11 cellular contexts compared by ENCODE assay signal in the genomic region with DNA sequence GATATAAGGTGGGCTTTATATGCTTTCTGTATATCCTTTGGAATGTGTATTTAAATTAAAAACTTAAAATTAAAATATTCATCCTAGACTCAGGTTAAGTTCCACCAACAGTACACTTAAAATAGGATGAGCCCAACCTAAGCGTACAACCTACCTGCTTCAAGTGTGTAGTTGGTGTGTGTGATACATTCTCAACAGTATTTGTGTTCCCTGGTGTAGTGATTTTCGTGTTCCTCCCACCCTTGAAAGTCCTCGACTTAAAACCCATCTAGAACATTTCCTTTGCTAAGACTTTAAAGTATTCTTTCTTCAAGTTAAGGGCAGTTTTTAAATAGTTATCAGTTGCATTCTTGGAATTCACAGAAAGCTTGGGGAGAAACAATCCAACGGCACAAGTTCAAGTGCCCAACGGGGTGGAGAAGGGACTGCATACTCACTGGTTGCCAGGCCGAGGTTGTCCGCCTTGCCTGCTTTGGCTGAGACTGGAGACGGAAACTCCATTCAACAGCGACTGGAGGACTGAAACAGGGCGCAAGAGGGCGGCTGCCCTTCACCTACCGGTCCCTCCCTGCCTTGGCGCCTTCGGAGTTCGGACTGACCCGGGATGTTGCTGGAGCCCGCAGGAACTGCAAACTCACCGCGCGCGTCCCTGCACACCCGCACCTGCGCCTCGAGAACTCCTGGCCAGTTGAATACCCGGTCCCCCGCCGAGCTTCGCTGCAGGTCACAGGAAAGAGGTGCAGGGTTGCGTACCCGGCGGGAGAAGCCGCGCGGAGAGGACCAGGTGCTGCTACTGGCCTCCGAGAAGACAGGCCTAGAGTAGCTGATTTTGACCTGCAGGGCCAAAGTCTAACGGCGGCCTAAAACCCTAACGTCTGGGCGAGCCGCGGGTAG. TPM values are rescaled to one million over a fixed set of nuclear protein-coding genes. Genes with fewer than 3 reads are reported as not detected.
DNase-seq lines count a peak whose midpoint lies in the region; ATAC-seq and TF ChIP-seq lines count a peak whose summit lies in the region.
"Not testable (repeated sequence)": the region's sequence is repeated elsewhere in the genome, so short reads cannot be mapped to it uniquely, and the experiment has no call there.
"Had no signal": no experiment of that assay in that cellular context is flagged by ENCODE, and none has a peak within 500 bp of the region (broad histone marks: within the 10 kb centered on the region; RNA-seq: fewer than 3 reads in every experiment).

No MANE protein-coding gene starts in this region.

- H3K4me2 ChIP-seq in smooth muscle cell = peak overlapping the region; percentile 40

- TF ChIP-seq CTCF in activated CD8-positive, alpha-beta T cell treated with anti-CD3 and anti-CD28 coated beads for 36 hours (IDR thresholded peaks at IDR 0.05); colonic mucosa (IDR thresholded peaks at IDR 0.05); natural killer cell (IDR thresholded peaks at IDR 0.05); smooth muscle cell (IDR thresholded peaks at IDR 0.05; ENCODE audit: borderline replicate concordance, insufficient read depth, poor library complexity, severe bottlenecking): not testable (repeated sequence)

- not testable (repeated sequence) for H3K27ac Mint-ChIP-seq in activated CD8-positive, alpha-beta T cell treated with anti-CD3 and anti-CD28 coated beads for 36 hours; natural killer cell

- H3K4me1 ChIP-seq in colonic mucosa; smooth muscle cell (ENCODE audit: low read depth): not testable (repeated sequence)

- 16% methylated on average over 24 of the region's 41 CpGs for WGBS in smooth muscle cell (ENCODE audit: low lambda C conversion rate)

- not testable (repeated sequence) for ATAC-seq in activated CD8-positive, alpha-beta T cell treated with anti-CD3 and anti-CD28 coated beads for 36 hours
- ATAC-seq in left ventricle myocardium superior (peak; percentile 38), left lobe of liver (peak; percentile 52), natural killer cell (peak in 2 of 3 donors; percentile 30 to 52)

- not testable (repeated sequence) for H3K9me3 ChIP-seq in colonic mucosa; smooth muscle cell (replicated peaks; ENCODE audit: low read depth)

- H3K27me3 ChIP-seq in colonic mucosa; smooth muscle cell (ENCODE audit: low read depth): not testable (repeated sequence)

- H3F3A ChIP-seq in smooth muscle cell (ENCODE audit: low read depth) = not testable (repeated sequence)

- intact Hi-C loops in activated CD8-positive, alpha-beta T cell treated with anti-CD3 and anti-CD28 coated beads for 36 hours (cut with micrococcal nuclease); colonic mucosa (cut with DNase I); left ventricle myocardium superior (cut with micrococcal nuclease); natural killer cell (cut with micrococcal nuclease): not testable (repeated sequence)

- not testable (repeated sequence) for H3K36me3 Mint-ChIP-seq in activated CD8-positive, alpha-beta T cell treated with anti-CD3 and anti-CD28 coated beads for 36 hours (ENCODE audit: low read depth); natural killer cell

- not testable (repeated sequence) for H3K79me2 ChIP-seq in smooth muscle cell (ENCODE audit: low read depth)

- H3K9ac ChIP-seq in colonic mucosa (ENCODE audit: low read depth in 2 of 2, low read length in 2 of 2); smooth muscle cell (ENCODE audit: low read depth): not testable (repeated sequence)

- peak; percentile 8 for DNase-seq in GF-D8 (lab: John Stamatoyannopoulos, UW)
- peak; percentile 5 for DNase-seq in activated CD8-positive, alpha-beta T cell treated with anti-CD3 and anti-CD28 coated beads for 36 hours
- peak; percentile 16 for DNase-seq in colonic mucosa
- peak; percentile 38 for DNase-seq in left ventricle myocardium superior
- DNase-seq in left lobe of liver (ENCODE audit: low spot score) = peak; percentile 43
- DNase-seq in natural killer cell; smooth muscle cell (lab: John Stamatoyannopoulos, UW; ENCODE audit: unreplicated experiment): not testable (repeated sequence)

- not testable (repeated sequence) for H3K27ac ChIP-seq in colonic mucosa; smooth muscle cell (ENCODE audit: low read depth)

- H3K4me3 ChIP-seq in colonic mucosa = not testable (repeated sequence)
- peak overlapping the region; percentile 28 for H3K4me3 ChIP-seq in smooth muscle cell

- peaks cover 19% of the 10 kb centered on the region for H3K27me3 Mint-ChIP-seq in activated CD8-positive, alpha-beta T cell treated with anti-CD3 and anti-CD28 coated beads for 36 hours
- not testable (repeated sequence) for H3K27me3 Mint-ChIP-seq in natural killer cell (ENCODE audit: low read depth in 2 of 2)

- H3K4me3 Mint-ChIP-seq in activated CD8-positive, alpha-beta T cell treated with anti-CD3 and anti-CD28 coated beads for 36 hours; natural killer cell: not testable (repeated sequence)

- not testable (repeated sequence) for H2AFZ ChIP-seq in smooth muscle cell (ENCODE audit: low read depth)

- not testable (repeated sequence) for H3K9me3 Mint-ChIP-seq in activated CD8-positive, alpha-beta T cell treated with anti-CD3 and anti-CD28 coated beads for 36 hours; natural killer cell

- POLR2A ChIA-PET in activated CD8-positive, alpha-beta T cell treated with anti-CD3 and anti-CD28 coated beads for 36 hours (lab: Charles Lee) = not testable (repeated sequence)

- H4K20me1 ChIP-seq in smooth muscle cell (ENCODE audit: low read depth) = not testable (repeated sequence)

- not testable (repeated sequence) for H3K36me3 ChIP-seq in colonic mucosa; smooth muscle cell (ENCODE audit: low read depth)

- H3K4me1 Mint-ChIP-seq in activated CD8-positive, alpha-beta T cell treated with anti-CD3 and anti-CD28 coated beads for 36 hours (ENCODE audit: low read depth); natural killer cell: not testable (repeated sequence)

- CTCF ChIA-PET in activated CD8-positive, alpha-beta T cell treated with anti-CD3 and anti-CD28 coated beads for 36 hours (lab: Charles Lee) = not testable (repeated sequence)

RNA-seq across cellular contexts. Expression of gene FCGR1A, which starts 35.8 kb away (rescaled TPM):
- total RNA-seq in activated CD8-positive, alpha-beta T cell treated with anti-CD3 and anti-CD28 coated beads for 36 hours = not detected
- total RNA-seq in colonic mucosa = 1 to 10 TPM; 1.1 to 2.7 TPM
- 1.1 TPM for total RNA-seq in left ventricle myocardium superior
- total RNA-seq in left lobe of liver = 1.1 TPM
- total RNA-seq in natural killer cell = under 1 TPM in 2 of 3 donors, not detected in 1; 0.48 to 0.77 TPM
- total RNA-seq in smooth muscle cell = not detected in 2 replicates
- polyA plus RNA-seq in smooth muscle cell = not detected in 2 replicates
- total RNA-seq: bronchial epithelial cell, dermis blood vessel endothelial cell, fibroblast of villous mesenchyme had no signal
- polyA plus RNA-seq: CD4-positive, alpha-beta memory T cell had no signal
